In genomic region chr1:193059282-193060225, GRCh38 we compare ENCODE assay signal across 8 cellular contexts. TPM values are rescaled to one million over a fixed set of nuclear protein-coding genes. Genes with fewer than 3 reads are reported as not detected.
DNase-seq lines count a peak whose midpoint lies in the region; ATAC-seq, FAIRE-seq and TF ChIP-seq lines count a peak whose summit lies in the region.

Gene RO60, plus strand, starts transcription at chr1:193059612. Its CDS starts 9,443 bp downstream, at chr1:193069055.
Gene UCHL5, minus strand, starts transcription at chr1:193059360. Its CDS starts 100 bp downstream, at chr1:193059260.

- TF ChIP-seq CTCF in esophagus muscularis mucosa (IDR thresholded peaks at IDR 0.05), result peak in 1 of 3 experiments; percentile 35

- TF ChIP-seq POLR2A in esophagus muscularis mucosa (IDR thresholded peaks at IDR 0.05; ENCODE audit: low read depth), result peak; percentile 55

- peak within 1 kb of the TSS; percentile 73 to 87 (median 84) for H3K4me3 ChIP-seq in esophagus muscularis mucosa

- peaks cover 26 to 58% (median 49%) of the 10 kb centered on the region in 4 donors for H3K4me1 ChIP-seq in esophagus muscularis mucosa

- peak; percentile 95 for DNase-seq in DMS79 treated with DMSO at 0.1 percent for 48 hours (lab: John Stamatoyannopoulos, UW)
- peak; percentile 97 for DNase-seq in RCC 7860 (ENCODE audit: low spot score)
- DNase-seq in activated T-cell treated with anti-CD3 and anti-CD28 coated beads, Interleukin-2, amount 50 U/mL, for 72 hours, result peak; percentile 94 to 95
- peak; percentile 98 for DNase-seq in esophagus muscularis mucosa (ENCODE audit: extremely low spot score)
- DNase-seq in myocyte (ENCODE audit: low read depth), result peak; percentile 99
- peak; percentile 87 to 95 for DNase-seq in stimulated activated CD8-positive, alpha-beta memory T cell treated with anti-CD3 and anti-CD28 coated beads, Interleukin-7, amount 100 ng/mL, for 48 hours (ENCODE audit: extremely low read depth in 1 of 2, low read depth in 1 of 2)

- H3K9me3 Mint-ChIP-seq in activated T-cell treated with anti-CD3 and anti-CD28 coated beads, Interleukin-2, amount 50 U/mL, for 72 hours, result no peaks in the 10 kb centered on the region

- H3K9me3 ChIP-seq in KOPT-K1 (ENCODE audit: insufficient read depth, low read length, poor library complexity, severe bottlenecking), result no peaks in the 10 kb centered on the region
- H3K9me3 ChIP-seq in esophagus muscularis mucosa, result no peaks in the 10 kb centered on the region

- H3K27me3 Mint-ChIP-seq in activated T-cell treated with anti-CD3 and anti-CD28 coated beads, Interleukin-2, amount 50 U/mL, for 72 hours (ENCODE audit: low read depth), result no peaks in the 10 kb centered on the region

- intact Hi-C loops in esophagus muscularis mucosa (cut with DNase I), result loop anchor here (2.0 to 5.0 kb wide), 2 partner anchors 43 to 61 kb away; no protein-coding TSS in a partner anchor

- 0% methylated on average over 50 of the region's 81 CpGs for WGBS in esophagus muscularis mucosa

- peak within 1 kb of the TSS; percentile 88 for H3K27ac ChIP-seq in KOPT-K1 (ENCODE audit: low read depth, low read length, poor library complexity, severe bottlenecking)
- H3K27ac ChIP-seq in esophagus muscularis mucosa (replicated peaks in 1 of 4), result peak within 1 kb of the TSS; percentile 97 to 98 (median 98)

- FAIRE-seq in RCC 7860 (lab: Jason Lieb, UNC), result peak; percentile 86

- H3K4me1 Mint-ChIP-seq in activated T-cell treated with anti-CD3 and anti-CD28 coated beads, Interleukin-2, amount 50 U/mL, for 72 hours (ENCODE audit: low read depth), result peaks cover 65% of the 10 kb centered on the region

- H3K36me3 Mint-ChIP-seq in activated T-cell treated with anti-CD3 and anti-CD28 coated beads, Interleukin-2, amount 50 U/mL, for 72 hours (ENCODE audit: insufficient read depth in 2 of 2), result peaks cover 10 to 24% of the 10 kb centered on the region in 2 donors

- peak within 1 kb of the TSS; percentile 90 to 97 for H3K4me3 Mint-ChIP-seq in activated T-cell treated with anti-CD3 and anti-CD28 coated beads, Interleukin-2, amount 50 U/mL, for 72 hours

- no peak for TF ChIP-seq EP300 in esophagus muscularis mucosa (IDR thresholded peaks at IDR 0.05)

- no peaks in the 10 kb centered on the region for H3K27me3 ChIP-seq in esophagus muscularis mucosa

- peak within 1 kb of the TSS; percentile 94 for H3K27ac Mint-ChIP-seq in activated T-cell treated with anti-CD3 and anti-CD28 coated beads, Interleukin-2, amount 50 U/mL, for 72 hours

- H3K36me3 ChIP-seq in KOPT-K1 (ENCODE audit: insufficient read depth, low read length) (peaks cover 9% of the 10 kb centered on the region; the same call in 1 of the 2 replicates), esophagus muscularis mucosa (no peaks in the 10 kb centered on the region)

- peak; percentile 94 for ATAC-seq in GM21786 (IDR thresholded peaks at IDR 0.05; ENCODE audit: unreplicated experiment)
- ATAC-seq in activated T-cell treated with anti-CD3 and anti-CD28 coated beads, Interleukin-2, amount 50 U/mL, for 72 hours (replicated peaks in 1 of 2), result peak; percentile 95

RNA-seq across cellular contexts. Expression of gene RO60, which starts in this region (rescaled TPM):
- total RNA-seq in activated T-cell treated with anti-CD3 and anti-CD28 coated beads, Interleukin-2, amount 50 U/mL, for 72 hours, result 10 to 100 TPM; 85.2 to 96.6 TPM
- total RNA-seq in esophagus muscularis mucosa (100 to 1,000 TPM; 112 to 277 (median 168) TPM), myocyte (82.5 and 98.1 TPM in 2 replicates)
- polyA plus RNA-seq in myocyte (2012), result 12.0 TPM

RNA-seq across cellular contexts. Expression of gene UCHL5, which starts in this region (rescaled TPM):
- 10 to 100 TPM; 45.4 to 51.7 TPM for total RNA-seq in activated T-cell treated with anti-CD3 and anti-CD28 coated beads, Interleukin-2, amount 50 U/mL, for 72 hours
- total RNA-seq in esophagus muscularis mucosa (10 to 100 TPM; 24.0 to 33.8 (median 28.8) TPM), myocyte (37.4 and 48.3 TPM in 2 replicates)
- 16.2 TPM for polyA plus RNA-seq in myocyte (2012)

Comparison
In these comparisons a context has a peak if more than half of its experiments do, and no peak if none do; other contexts are left out.
1. Peak in every context shown above with its lines: DNase-seq, ATAC-seq, H3K4me3 ChIP-seq and H3K27ac ChIP-seq.